ENCODE assay signal across 1 cellular context in genomic region chr1:37481289-37482003, GRCh38.
TF ChIP-seq lines count a peak whose summit lies in the region.

No MANE protein-coding gene starts in this region.

TF ChIP-seq in GM12878, 131 proteins besides CTCF, POLR2A, EP300 and RAD21:
- TF ChIP-seq ZBTB33 (IDR thresholded peaks at IDR 0.05) (peak; percentile 82), E2F4 (IDR thresholded peaks at IDR 0.05; ENCODE audit: low read depth, low read length) (no peak), POLR2AphosphoS5 (IDR thresholded peaks at IDR 0.05; ENCODE audit: low read length) (peak; percentile 50), MLLT1 (IDR thresholded peaks at IDR 0.05) (peak; percentile 58)
TF ChIP-seq in GM12878: peak in this region for 3.
